Comparison of ENCODE assay signal across 9 cellular contexts in genomic region chr5:17219431-17219830, GRCh38. TPM values are rescaled to one million over a fixed set of nuclear protein-coding genes. Genes with fewer than 3 reads are reported as not detected.
A peak's percentile ranks its signal among the peaks of the same experiment; 100 is the strongest.
DNase-seq lines count a peak whose midpoint lies in the region; ATAC-seq and TF ChIP-seq lines count a peak whose summit lies in the region.
"Had no signal": no experiment of that assay in that cellular context is flagged by ENCODE, and none has a peak within 500 bp of the region (broad histone marks: within the 10 kb centered on the region; RNA-seq: fewer than 3 reads in every experiment).

No MANE protein-coding gene starts in this region.

- H3K36me3 ChIP-seq in OCI-LY3 (replicated peaks; ENCODE audit: low read depth, low read length) (peaks cover 27% of the 10 kb centered on the region), fibroblast of lung (ENCODE audit: control insufficient read depth, insufficient read depth, low read length) (no peaks in the 10 kb centered on the region), psoas muscle (ENCODE audit: insufficient read depth in 1 of 2, low read depth in 1 of 2) (no peaks in the 10 kb centered on the region)

- ATAC-seq in psoas muscle = no peak
- ATAC-seq in HG02763 (IDR thresholded peaks at IDR 0.05; ENCODE audit: unreplicated experiment) = no peak

- intact Hi-C loops in psoas muscle (cut with DNase I) = loop anchor here (5.0 to 10.0 kb wide), 2 partner anchors 1093 to 1475 kb away; no protein-coding TSS in a partner anchor
- intact Hi-C loops in cardiac septum (cut with DNase I) = loop anchor here (5.0 kb wide), 1 partner anchor 1098 kb away; no protein-coding TSS in a partner anchor

- H4K20me1 ChIP-seq in OCI-LY3 (ENCODE audit: insufficient read depth, low read length) (peaks cover 58% of the 10 kb centered on the region), fibroblast of lung (ENCODE audit: control insufficient read depth, extremely low read depth, insufficient read depth, low read length) (peaks cover 5% of the 10 kb centered on the region)

- H2AFZ ChIP-seq in OCI-LY3 (ENCODE audit: low read depth, low read length) (no peak overlapping the region), fibroblast of lung (ENCODE audit: low read length) (no peak overlapping the region)

- DNase-seq in fibroblast of lung (ENCODE audit: low read depth in 2 of 2) (no peak), psoas muscle (no peak), cardiac septum (ENCODE audit: low spot score) (no peak), NCI-H1694 (lab: John Stamatoyannopoulos, UW) (no peak), midbrain (lab: John Stamatoyannopoulos, UW) (no peak)

- H3K4me3 ChIP-seq in GM08714 (ENCODE audit: low read length) = peak overlapping the region; percentile 91
- H3K4me3 ChIP-seq in OCI-LY3 (ENCODE audit: low read length) = peak overlapping the region; percentile 98
- peak overlapping the region; percentile 88 to 96 (median 92) for H3K4me3 ChIP-seq in fibroblast of lung (replicated peaks in 1 of 4; ENCODE audit: control extremely low read depth in 1 of 4, insufficient read depth in 1 of 4, low read depth in 3 of 4, low read length in 4 of 4)
- peak overlapping the region; percentile 62 for H3K4me3 ChIP-seq in psoas muscle

- H3K4me2 ChIP-seq in OCI-LY3 (ENCODE audit: low read length) = peak overlapping the region; percentile 98
- peak overlapping the region; percentile 92 for H3K4me2 ChIP-seq in fibroblast of lung (ENCODE audit: extremely low read depth, insufficient read depth, low read length)

- H3K4me1 ChIP-seq in OCI-LY3 (ENCODE audit: low read length) = peaks cover 61% of the 10 kb centered on the region
- H3K4me1 ChIP-seq in fibroblast of lung (ENCODE audit: control insufficient read depth, extremely low read depth, insufficient read depth, low read length) = peaks cover 2% of the 10 kb centered on the region
- no peaks in the 10 kb centered on the region for H3K4me1 ChIP-seq in psoas muscle
- H3K4me1 ChIP-seq: parathyroid adenoma had no signal

- TF ChIP-seq CTCF in OCI-LY3 (IDR thresholded peaks at IDR 0.05; ENCODE audit: low read depth, low read length) (no peak), fibroblast of lung (conservative IDR thresholded peaks at IDR 0.05 in 1 of 2, IDR thresholded peaks at IDR 0.05 in 1 of 2; ENCODE audit: low read depth in 1 of 2, low read length in 2 of 2) (no peak), psoas muscle (IDR thresholded peaks at IDR 0.05) (no peak)

- H3K27ac ChIP-seq in OCI-LY3 (ENCODE audit: low read length) (peak overlapping the region; percentile 81), fibroblast of lung (ENCODE audit: insufficient read depth, low read length) (peak overlapping the region; percentile 95), psoas muscle (no peak overlapping the region)
- H3K27ac ChIP-seq: parathyroid adenoma had no signal

- peak overlapping the region; percentile 91 for H3K9ac ChIP-seq in OCI-LY3 (ENCODE audit: low read length)
- peak overlapping the region; percentile 62 for H3K9ac ChIP-seq in fibroblast of lung (ENCODE audit: insufficient read depth, low read length)
- H3K9ac ChIP-seq: parathyroid adenoma had no signal

- 77 to 84% (median 78%) methylated on average over 11 of the region's 11 CpGs for WGBS in psoas muscle, 3 donors

- H3K79me2 ChIP-seq in OCI-LY3 (ENCODE audit: low read length) (peaks cover 70% of the 10 kb centered on the region), fibroblast of lung (ENCODE audit: control insufficient read depth, insufficient read depth, low read length) (peaks cover 70% of the 10 kb centered on the region)

- H3K27me3 ChIP-seq in OCI-LY3 (ENCODE audit: low read depth, low read length) = no peaks in the 10 kb centered on the region
- H3K27me3 ChIP-seq in fibroblast of lung (ENCODE audit: control insufficient read depth, insufficient read depth, low read length) = no peaks in the 10 kb centered on the region
- peaks cover 2 to 54% (median 17%) of the 10 kb centered on the region in 3 donors for H3K27me3 ChIP-seq in psoas muscle (ENCODE audit: insufficient read depth in 3 of 3, low read length in 2 of 3)

- H3K9me3 ChIP-seq in OCI-LY3 (ENCODE audit: insufficient read depth, low read length) = no peaks in the 10 kb centered on the region
- H3K9me3 ChIP-seq in fibroblast of lung (ENCODE audit: control insufficient read depth, insufficient read depth, low read depth, low read length) = no peaks in the 10 kb centered on the region
- H3K9me3 ChIP-seq in psoas muscle = no peaks in the 10 kb centered on the region

RNA-seq across cellular contexts. Expression of gene BASP1, which starts 2.0 kb away (rescaled TPM):
- total RNA-seq in fibroblast of lung (125 and 186 TPM in 2 replicates), psoas muscle (1 to 10 TPM in 3 of 4 donors, under 1 TPM in 1; 0.67 to 1.9 (median 1.1) TPM), cardiac septum (3.9 TPM)
- polyA plus RNA-seq in fibroblast of lung (248 and 265 TPM in 2 replicates), psoas muscle (1 to 10 TPM in 1 of 3 donors, under 1 TPM in 2; 0.64 to 1.2 (median 0.73) TPM)
- polyA plus RNA-seq in fibroblast of lung (2012) = 186 and 224 TPM in 2 replicates
- 10.7 and 18.5 TPM in 2 replicates for polyA minus RNA-seq in fibroblast of lung (ENCODE audit: low replicate concordance)

Comparison
In these comparisons a context has a peak if more than half of its experiments do, and no peak if none do; other contexts are left out.
1. RNA of gene BASP1, which starts 2.0 kb away (total RNA-seq): 125 to 186 TPM in fibroblast of lung; 3.9 TPM in cardiac septum (single experiment) and 0.67 to 1.9 TPM in psoas muscle; every median in the first group is over 10 times any median in the second.
2. Peak in every context shown above with its lines, with median percentiles within 50 percentile points of each other: H3K4me3 ChIP-seq.